ENCODE assay signal across 10 cellular contexts in genomic region chr14:100103261-100104005, GRCh38. TPM values are rescaled to one million over a fixed set of nuclear protein-coding genes. Genes with fewer than 3 reads are reported as not detected.
DNase-seq lines count a peak whose midpoint lies in the region; ATAC-seq and FAIRE-seq lines count a peak whose summit lies in the region.
"Had no signal": no experiment of that assay in that cellular context is flagged by ENCODE, and none has a peak within 500 bp of the region (broad histone marks: within the 10 kb centered on the region; RNA-seq: fewer than 3 reads in every experiment).

No MANE protein-coding gene starts in this region.

- DNase-seq in HTR-8/SVneo (ENCODE audit: insufficient read length, low spot score) (no peak), fibroblast of the conjunctiva (ENCODE audit: low read depth) (peak; percentile 21), small intestine (no peak)
- DNase-seq in activated effector memory CD4-positive, alpha-beta T cell treated with Interleukin-2 at 50 U/mL for 16 hours = peak; percentile 13

- ATAC-seq in GM18907 (IDR thresholded peaks at IDR 0.05; ENCODE audit: unreplicated experiment) (no peak), GM21737 (IDR thresholded peaks at IDR 0.05; ENCODE audit: unreplicated experiment) (no peak), HG02759 (IDR thresholded peaks at IDR 0.05; ENCODE audit: unreplicated experiment) (no peak), HG02840 (IDR thresholded peaks at IDR 0.05; ENCODE audit: low FRiP score, unreplicated experiment) (no peak)

- peaks cover 0 to 8% of the 10 kb centered on the region in 2 donors for H3K4me1 ChIP-seq in small intestine (ENCODE audit: control insufficient read depth in 2 of 2, insufficient read depth in 1 of 2, low read depth in 1 of 2, low read length in 1 of 2)

- H3K27ac ChIP-seq in small intestine (ENCODE audit: low read depth in 1 of 2, low read length in 1 of 2) = peak overlapping the region; percentile 12 to 22
- H3K27ac ChIP-seq: KMS-11 had no signal

- H3K27me3 ChIP-seq in small intestine (ENCODE audit: control insufficient read depth in 2 of 2, insufficient read depth in 2 of 2, low read length in 2 of 2) = no peaks in the 10 kb centered on the region

- no peaks in the 10 kb centered on the region for H3K36me3 ChIP-seq in small intestine (ENCODE audit: control insufficient read depth in 2 of 2, insufficient read depth in 2 of 2, low read length in 2 of 2)

- FAIRE-seq in HTR-8/SVneo (lab: Jason Lieb, UNC) (peak; percentile 48), small intestine (lab: Jason Lieb, UNC) (no peak)
- FAIRE-seq: bronchial epithelial cell had no signal

- 68 to 86% (median 71%) methylated on average over 10 of the region's 10 CpGs for WGBS in small intestine, 3 donors

- H3K9me3 ChIP-seq in small intestine (ENCODE audit: control insufficient read depth, low read depth) = no peaks in the 10 kb centered on the region

- no peak overlapping the region for H3K4me3 ChIP-seq in small intestine (ENCODE audit: low read depth in 1 of 2, low read length in 2 of 2)

RNA-seq across cellular contexts. Expression of gene EVL, which starts 38.2 kb away (rescaled TPM):
- polyA plus RNA-seq in small intestine = 10 to 100 TPM; 21.0 to 35.2 (median 28.4) TPM

RNA-seq across cellular contexts. Expression of gene DEGS2, which starts 56.0 kb away (rescaled TPM):
- 10 to 100 TPM; 16.1 to 47.0 (median 19.7) TPM for polyA plus RNA-seq in small intestine

Comparison
In these comparisons a context has a peak if more than half of its experiments do, and no peak if none do; other contexts are left out.
1. DNase-seq: peak in activated effector memory CD4-positive, alpha-beta T cell treated with Interleukin-2 at 50 U/mL for 16 hours (single experiment) and fibroblast of the conjunctiva (single experiment); none in HTR-8/SVneo (single experiment) and small intestine (single experiment).